1 cellular context compared by ENCODE assay signal in the genomic region with DNA sequence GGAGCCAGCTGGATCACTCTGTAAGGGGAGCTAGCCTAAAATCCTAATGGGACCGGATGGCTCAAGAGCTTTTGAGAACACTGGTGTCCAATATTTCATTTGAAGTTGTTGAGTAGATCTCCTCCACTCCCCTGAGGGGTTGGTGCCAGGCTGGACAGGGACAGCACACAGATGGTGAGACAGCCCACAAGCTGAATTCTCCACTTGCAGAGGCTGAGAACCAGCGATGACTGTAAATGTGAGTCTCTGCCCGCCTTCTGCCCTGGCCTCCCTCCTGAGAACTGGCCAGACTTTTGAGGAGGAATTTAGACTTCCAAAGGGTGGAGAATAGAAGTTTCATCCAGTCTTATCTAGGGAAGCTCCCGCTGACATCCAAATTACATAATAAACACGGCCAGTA.
TF ChIP-seq lines count a peak whose summit lies in the region.

No MANE protein-coding gene starts in this region.

TF ChIP-seq in HepG2, 621 proteins besides CTCF, POLR2A, EP300 and RAD21:
- no peak for TF ChIP-seq GLI4 (CRISPR knock-in tag; IDR thresholded peaks at IDR 0.05; ENCODE audit: borderline replicate concordance)
- TF ChIP-seq FOXP1 (IDR thresholded peaks at IDR 0.05), result no peak
- no peak for TF ChIP-seq FOXP1 (CRISPR knock-in tag; IDR thresholded peaks at IDR 0.05)
- TF ChIP-seq KLF13 (CRISPR knock-in tag; IDR thresholded peaks at IDR 0.05), result no peak
- TF ChIP-seq, protein P1, sequence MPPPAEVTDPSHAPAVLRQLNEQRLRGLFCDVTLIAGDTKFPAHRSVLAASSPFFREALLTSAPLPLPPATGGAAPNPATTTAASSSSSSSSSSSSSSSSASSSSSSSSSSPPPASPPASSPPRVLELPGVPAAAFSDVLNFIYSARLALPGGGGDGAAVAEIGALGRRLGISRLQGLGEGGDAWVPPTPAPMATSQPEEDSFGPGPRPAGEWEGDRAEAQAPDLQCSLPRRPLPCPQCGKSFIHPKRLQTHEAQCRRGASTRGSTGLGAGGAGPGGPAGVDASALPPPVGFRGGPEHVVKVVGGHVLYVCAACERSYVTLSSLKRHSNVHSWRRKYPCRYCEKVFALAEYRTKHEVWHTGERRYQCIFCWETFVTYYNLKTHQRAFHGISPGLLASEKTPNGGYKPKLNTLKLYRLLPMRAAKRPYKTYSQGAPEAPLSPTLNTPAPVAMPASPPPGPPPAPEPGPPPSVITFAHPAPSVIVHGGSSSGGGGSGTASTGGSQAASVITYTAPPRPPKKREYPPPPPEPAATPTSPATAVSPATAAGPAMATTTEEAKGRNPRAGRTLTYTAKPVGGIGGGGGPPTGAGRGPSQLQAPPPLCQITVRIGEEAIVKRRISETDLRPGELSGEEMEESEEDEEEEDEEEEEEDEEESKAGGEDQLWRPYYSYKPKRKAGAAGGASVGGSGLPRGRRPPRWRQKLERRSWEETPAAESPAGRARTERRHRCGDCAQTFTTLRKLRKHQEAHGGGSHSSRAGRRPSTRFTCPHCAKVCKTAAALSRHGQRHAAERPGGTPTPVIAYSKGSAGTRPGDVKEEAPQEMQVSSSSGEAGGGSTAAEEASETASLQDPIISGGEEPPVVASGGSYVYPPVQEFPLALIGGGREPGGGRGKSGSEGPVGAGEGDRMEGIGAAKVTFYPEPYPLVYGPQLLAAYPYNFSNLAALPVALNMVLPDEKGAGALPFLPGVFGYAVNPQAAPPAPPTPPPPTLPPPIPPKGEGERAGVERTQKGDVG (CRISPR knock-in tag; IDR thresholded peaks at IDR 0.05; ENCODE audit: borderline replicate concordance), result no peak
- TF ChIP-seq, protein P2, sequence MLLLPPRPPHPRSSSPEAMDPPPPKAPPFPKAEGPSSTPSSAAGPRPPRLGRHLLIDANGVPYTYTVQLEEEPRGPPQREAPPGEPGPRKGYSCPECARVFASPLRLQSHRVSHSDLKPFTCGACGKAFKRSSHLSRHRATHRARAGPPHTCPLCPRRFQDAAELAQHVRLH (CRISPR knock-in tag; IDR thresholded peaks at IDR 0.05; ENCODE audit: borderline replicate concordance, low read depth), result no peak
- no peak for TF ChIP-seq RFXAP (CRISPR knock-in tag; IDR thresholded peaks at IDR 0.05; ENCODE audit: borderline replicate concordance)
- TF ChIP-seq ZNF746 (CRISPR knock-in tag; IDR thresholded peaks at IDR 0.05), result no peak
- no peak for TF ChIP-seq HHEX (CRISPR knock-in tag; IDR thresholded peaks at IDR 0.05)
- TF ChIP-seq TRIM22 (IDR thresholded peaks at IDR 0.05), result no peak
- TF ChIP-seq GLMP (CRISPR knock-in tag; IDR thresholded peaks at IDR 0.05; ENCODE audit: borderline replicate concordance), result no peak
- TF ChIP-seq ZNF629 (CRISPR knock-in tag; conservative IDR thresholded peaks at IDR 0.05), result no peak
- no peak for TF ChIP-seq NFAT5 (CRISPR knock-in tag; IDR thresholded peaks at IDR 0.05)
- TF ChIP-seq NFE2 (CRISPR knock-in tag; IDR thresholded peaks at IDR 0.05), result no peak
- TF ChIP-seq MAZ (IDR thresholded peaks at IDR 0.05; ENCODE audit: borderline replicate concordance, low read depth, low read length), result no peak
- TF ChIP-seq MAZ (CRISPR knock-in tag; IDR thresholded peaks at IDR 0.05; ENCODE audit: low read depth), result no peak
- TF ChIP-seq PAX8 (CRISPR knock-in tag; IDR thresholded peaks at IDR 0.05; ENCODE audit: borderline replicate concordance), result no peak
- TF ChIP-seq PITX1 (CRISPR knock-in tag; IDR thresholded peaks at IDR 0.05), result no peak
- TF ChIP-seq ZNF615 (CRISPR knock-in tag; IDR thresholded peaks at IDR 0.05; ENCODE audit: borderline replicate concordance), result no peak
- TF ChIP-seq SMAD9 (CRISPR knock-in tag; IDR thresholded peaks at IDR 0.05), result no peak
- TF ChIP-seq ZFAT (CRISPR knock-in tag; conservative IDR thresholded peaks at IDR 0.05), result no peak
